8 cellular contexts compared by ENCODE assay signal in genomic region chr1:110787328-110788071, GRCh38.
DNase-seq lines count a peak whose midpoint lies in the region; ATAC-seq, FAIRE-seq and TF ChIP-seq lines count a peak whose summit lies in the region.

No MANE protein-coding gene starts in this region.

- H3K27ac Mint-ChIP-seq in CD4-positive, alpha-beta T cell = peak overlapping the region; percentile 82
- peak overlapping the region; percentile 15 for H3K27ac Mint-ChIP-seq in activated T-cell treated with anti-CD3 and anti-CD28 coated beads, Interleukin-2, amount 50 U/mL, for 24 hours
- peak overlapping the region in 1 of 7 donors; percentile 47 for H3K27ac Mint-ChIP-seq in CD14-positive monocyte

- H3K27ac ChIP-seq in CD4-positive, alpha-beta T cell (ENCODE audit: low read depth, low read length) = peak overlapping the region; percentile 23
- H3K27ac ChIP-seq in right atrium auricular region (no peak overlapping the region), ovary (no peak overlapping the region)

- FAIRE-seq in GM19239 (lab: Jason Lieb, UNC) = peak; percentile 99

- TF ChIP-seq POLR2A in ovary (IDR thresholded peaks at IDR 0.05) = no peak

- peaks cover 77% of the 10 kb centered on the region for H3K4me1 Mint-ChIP-seq in CD4-positive, alpha-beta T cell (ENCODE audit: low read depth)
- peaks cover 46% of the 10 kb centered on the region for H3K4me1 Mint-ChIP-seq in activated T-cell treated with anti-CD3 and anti-CD28 coated beads, Interleukin-2, amount 50 U/mL, for 24 hours (ENCODE audit: low read depth)
- H3K4me1 Mint-ChIP-seq in CD14-positive monocyte = peaks cover 12% of the 10 kb centered on the region

- H3K4me3 ChIP-seq in right atrium auricular region = no peak overlapping the region
- no peak overlapping the region for H3K4me3 ChIP-seq in ovary

- H3K9me3 ChIP-seq in CD4-positive, alpha-beta T cell (ENCODE audit: control insufficient read depth, low read length) = peaks cover 13% of the 10 kb centered on the region
- H3K9me3 ChIP-seq in right atrium auricular region = peaks cover 0 to 17% of the 10 kb centered on the region in 2 donors
- H3K9me3 ChIP-seq in ovary = no peaks in the 10 kb centered on the region

- H3K4me1 ChIP-seq in right atrium auricular region (no peaks in the 10 kb centered on the region), ovary (ENCODE audit: insufficient read depth) (no peaks in the 10 kb centered on the region)

- peak; percentile 71 for ATAC-seq in CD4-positive, alpha-beta T cell (ENCODE audit: poor library complexity)
- peak; percentile 75 for ATAC-seq in HG03159 (IDR thresholded peaks at IDR 0.05; ENCODE audit: unreplicated experiment)

- H3K36me3 ChIP-seq in right atrium auricular region (no peaks in the 10 kb centered on the region), ovary (no peaks in the 10 kb centered on the region)

- 38 to 50% (median 42%) methylated on average over 3 of the region's 3 CpGs for WGBS in ovary, 3 donors

- no peak for TF ChIP-seq EP300 in ovary (IDR thresholded peaks at IDR 0.05)

- H3K36me3 Mint-ChIP-seq in CD4-positive, alpha-beta T cell (ENCODE audit: low read depth) = peaks cover 17% of the 10 kb centered on the region
- H3K36me3 Mint-ChIP-seq in activated T-cell treated with anti-CD3 and anti-CD28 coated beads, Interleukin-2, amount 50 U/mL, for 24 hours (ENCODE audit: low read depth) = peaks cover 2% of the 10 kb centered on the region
- no peaks in the 10 kb centered on the region for H3K36me3 Mint-ChIP-seq in CD14-positive monocyte

- H3K4me3 Mint-ChIP-seq in CD4-positive, alpha-beta T cell = peak overlapping the region; percentile 75
- no peak overlapping the region for H3K4me3 Mint-ChIP-seq in activated T-cell treated with anti-CD3 and anti-CD28 coated beads, Interleukin-2, amount 50 U/mL, for 24 hours
- H3K4me3 Mint-ChIP-seq in CD14-positive monocyte = no peak overlapping the region

- no peaks in the 10 kb centered on the region for H3K27me3 ChIP-seq in CD4-positive, alpha-beta T cell (ENCODE audit: control insufficient read depth, insufficient read depth, low read length)
- no peaks in the 10 kb centered on the region for H3K27me3 ChIP-seq in right atrium auricular region
- no peaks in the 10 kb centered on the region for H3K27me3 ChIP-seq in ovary

- CTCF ChIA-PET in CD4-positive, alpha-beta T cell (lab: Charles Lee) = interaction anchor here (1.4 to 5.2 kb wide), 4 partner anchors 21 to 243 kb away, joined by 3 to 43 read pairs (median 10); no protein-coding TSS in a partner anchor

- POLR2A ChIA-PET in CD4-positive, alpha-beta T cell (lab: Charles Lee) = interaction anchor here (0.5 to 6.3 kb wide), 42 partner anchors 10 to 578 kb away, joined by 3 to 106 read pairs (median 4); partner anchors contain the start of genes CD53, KCNA2, KCNA3 and KCNC4

- no peaks in the 10 kb centered on the region for H3K27me3 Mint-ChIP-seq in CD4-positive, alpha-beta T cell
- H3K27me3 Mint-ChIP-seq in activated T-cell treated with anti-CD3 and anti-CD28 coated beads, Interleukin-2, amount 50 U/mL, for 24 hours = no peaks in the 10 kb centered on the region
- peaks cover 0 to 4% (median 0%) of the 10 kb centered on the region in 3 donors for H3K27me3 Mint-ChIP-seq in CD14-positive monocyte (ENCODE audit: low read depth in 3 of 3)

- TF ChIP-seq CTCF in CD4-positive, alpha-beta T cell (IDR thresholded peaks at IDR 0.05) = no peak
- TF ChIP-seq CTCF in right atrium auricular region (IDR thresholded peaks at IDR 0.05) (no peak), CD14-positive monocyte (IDR thresholded peaks at IDR 0.05) (no peak), ovary (IDR thresholded peaks at IDR 0.05) (no peak)

- intact Hi-C loops in CD4-positive, alpha-beta T cell (cut with DNase I, micrococcal nuclease) = loop anchor here (2.0 to 10.0 kb wide), 6 partner anchors 85 to 547 kb away; partner anchors contain the start of genes CD53 (in 1 of the 2), DENND2D (in 1 of the 2) and LRIF1 (in 1 of the 2)
- intact Hi-C loops in CD14-positive monocyte (cut with micrococcal nuclease) = no loop called here
- intact Hi-C loops in ovary (cut with DNase I) = no loop called here

- peaks cover 14% of the 10 kb centered on the region for H3K9me3 Mint-ChIP-seq in CD4-positive, alpha-beta T cell
- H3K9me3 Mint-ChIP-seq in activated T-cell treated with anti-CD3 and anti-CD28 coated beads, Interleukin-2, amount 50 U/mL, for 24 hours = peaks cover 10% of the 10 kb centered on the region
- H3K9me3 Mint-ChIP-seq in CD14-positive monocyte = peaks cover 2 to 12% (median 9%) of the 10 kb centered on the region in 7 donors

- DNase-seq in CD4-positive, alpha-beta T cell = peak in 7 of 10 experiments; percentile 4 to 52 (median 16)
- DNase-seq in GM19239 (ENCODE audit: insufficient read length, low spot score) (no peak), right atrium auricular region (ENCODE audit: low spot score) (no peak), CD14-positive monocyte (ENCODE audit: low spot score) (no peak), ovary (no peak), putamen (ENCODE audit: low spot score) (no peak)
- peak; percentile 37 for DNase-seq in activated T-cell treated with anti-CD3 and anti-CD28 coated beads, Interleukin-2, amount 50 U/mL, for 24 hours

Comparison
In these comparisons a context has a peak if more than half of its experiments do, and no peak if none do; other contexts are left out.
1. DNase-seq: peak in CD4-positive, alpha-beta T cell (7 of 10) and activated T-cell treated with anti-CD3 and anti-CD28 coated beads, Interleukin-2, amount 50 U/mL, for 24 hours (single experiment); none in GM19239 (single experiment), right atrium auricular region (single experiment), CD14-positive monocyte (single experiment), ovary (0 of 5) and putamen (single experiment).
2. intact Hi-C loops: an anchor here in CD4-positive, alpha-beta T cell (2.0 to 10.0 kb wide); none called in CD14-positive monocyte and ovary.